ENCODE assay signal across 31 cellular contexts in the genomic region with DNA sequence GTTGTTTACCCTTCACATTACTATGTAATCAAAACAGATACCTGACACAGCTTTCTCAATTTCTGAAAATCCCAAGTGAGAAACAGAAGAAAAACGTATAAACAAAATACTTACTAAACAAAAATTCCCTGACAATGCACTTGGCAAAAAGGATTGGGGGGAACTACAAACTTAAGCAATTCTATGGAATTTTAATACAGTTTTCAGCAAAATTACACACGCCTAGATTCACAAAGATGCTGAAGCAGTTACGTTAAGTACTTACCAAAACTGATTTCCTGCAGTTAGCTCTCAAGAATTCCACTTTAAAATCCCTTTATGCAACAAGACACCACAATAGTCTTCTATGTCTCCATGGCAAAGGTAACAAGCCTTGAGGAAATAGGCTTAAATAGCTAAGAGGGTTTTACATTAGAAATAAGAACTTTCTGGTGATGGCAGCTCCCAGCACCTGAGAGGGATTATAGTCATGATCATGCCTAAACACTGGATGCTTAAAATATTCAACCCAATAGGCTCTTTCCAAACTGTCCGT. TPM values are rescaled to one million over a fixed set of nuclear protein-coding genes. Genes with fewer than 3 reads are reported as not detected.
A peak's percentile ranks its signal among the peaks of the same experiment; 100 is the strongest.
DNase-seq lines count a peak whose midpoint lies in the region; ATAC-seq and TF ChIP-seq lines count a peak whose summit lies in the region.
"Had no signal": no experiment of that assay in that cellular context is flagged by ENCODE, and none has a peak within 500 bp of the region (broad histone marks: within the 10 kb centered on the region; RNA-seq: fewer than 3 reads in every experiment).

No MANE protein-coding gene starts in this region.

- H3K4me3 Mint-ChIP-seq in endodermal cell (no peak overlapping the region), nephron progenitor cell (peak overlapping the region; percentile 6)
- H3K4me3 Mint-ChIP-seq in CD4-positive, alpha-beta T cell = no peak overlapping the region
- H3K4me3 Mint-ChIP-seq: activated CD4-positive, alpha-beta memory T cell treated with anti-CD3 and anti-CD28 coated beads, Interleukin-2, amount 10 ng/mL, durations not matched to agents 7 days and 5 days; activated naive CD4-positive, alpha-beta T cell treated with anti-CD3 and anti-CD28 coated beads, Interleukin-2, amount 50 U/mL, for 24 hours; CD4-positive, alpha-beta memory T cell; central memory CD8-positive, alpha-beta T cell; memory B cell; T-helper 1 cell treated with Interleukin-12 subunit alpha and Interleukin-12 subunit beta and Interleukin-4 antibody, amounts not matched to agents 30 μg/mL and 1 μg/mL, for 36 hours had no signal

- intact Hi-C loops in HCT116 (cut with micrococcal nuclease) = no loop called here
- intact Hi-C loops in CD4-positive, alpha-beta T cell (cut with DNase I, micrococcal nuclease) = no loop called here

- H2AFZ ChIP-seq in HCT116 (ENCODE audit: low read depth, low read length, poor library complexity, severe bottlenecking) (no peak overlapping the region), Karpas-422 (ENCODE audit: low read length) (no peak overlapping the region)

- ATAC-seq in HCT116 = no peak
- no peak for ATAC-seq in HG03108 (IDR thresholded peaks at IDR 0.05; ENCODE audit: unreplicated experiment)
- no peak for ATAC-seq in CD4-positive, alpha-beta T cell (ENCODE audit: poor library complexity)
- ATAC-seq: GM12878 had no signal

- no peak overlapping the region for H3K9ac ChIP-seq in HCT116 (ENCODE audit: low read length)
- no peak overlapping the region for H3K9ac ChIP-seq in Karpas-422 (ENCODE audit: low read length)
- no peak overlapping the region for H3K9ac ChIP-seq in endodermal cell (ENCODE audit: extremely low read depth, low read length, poor library complexity, severe bottlenecking)

- TF ChIP-seq CTCF in HCT116 (IDR thresholded peaks at IDR 0.05 in 2 of 3, conservative IDR thresholded peaks at IDR 0.05 in 1 of 3; ENCODE audit: borderline replicate concordance in 1 of 3, insufficient read depth in 1 of 3, low read depth in 2 of 3, low read length in 2 of 3) = no peak
- TF ChIP-seq CTCF in endodermal cell (conservative IDR thresholded peaks at IDR 0.05) = no peak
- TF ChIP-seq CTCF in nephron progenitor cell (IDR thresholded peaks at IDR 0.05) = no peak
- no peak for TF ChIP-seq CTCF in CD4-positive, alpha-beta T cell (IDR thresholded peaks at IDR 0.05)

- RAD21 ChIA-PET in HCT116 (lab: Charles Lee; ENCODE audit: low non-redundant PET in 1 of 2, low total read pairs in 2 of 2, uncharacterized antibody in 2 of 2, unreplicated experiment in 2 of 2) = no interaction called here

- H3K9me3 Mint-ChIP-seq in endodermal cell = no peaks in the 10 kb centered on the region
- no peaks in the 10 kb centered on the region for H3K9me3 Mint-ChIP-seq in nephron progenitor cell
- H3K9me3 Mint-ChIP-seq in CD4-positive, alpha-beta T cell = no peaks in the 10 kb centered on the region
- H3K9me3 Mint-ChIP-seq: activated CD4-positive, alpha-beta memory T cell treated with anti-CD3 and anti-CD28 coated beads, Interleukin-2, amount 10 ng/mL, durations not matched to agents 7 days and 5 days; activated naive CD4-positive, alpha-beta T cell treated with anti-CD3 and anti-CD28 coated beads, Interleukin-2, amount 50 U/mL, for 24 hours; activated T-helper 2 cell treated with anti-CD3 and anti-CD28 coated beads, Interferon-gamma antibody, Interleukin-2, Interleukin-4, amounts not matched to agents 10 μg/mL and 5 μg/mL and 100 μg/mL, durations not matched to agents 14 hours and 24 hours and 36 hours; CD4-positive, alpha-beta memory T cell; central memory CD8-positive, alpha-beta T cell; memory B cell; T-helper 1 cell treated with Interleukin-12 subunit alpha and Interleukin-12 subunit beta and Interleukin-4 antibody, amounts not matched to agents 30 μg/mL and 1 μg/mL, for 36 hours had no signal

- H3K79me2 ChIP-seq in HCT116 (ENCODE audit: insufficient read depth, low read length) (peaks cover 33% of the 10 kb centered on the region), Karpas-422 (ENCODE audit: low read length) (peaks cover 1% of the 10 kb centered on the region; the same call in 1 of the 2 replicates)

- H4K20me1 ChIP-seq in HCT116 (ENCODE audit: insufficient read depth) (peaks cover 5% of the 10 kb centered on the region; the same call in 1 of the 2 replicates), Karpas-422 (ENCODE audit: insufficient read depth, low read depth, low read length) (no peaks in the 10 kb centered on the region)

- no peak overlapping the region for H3K4me3 ChIP-seq in HCT116 (replicated peaks in 1 of 2; ENCODE audit: low read depth in 1 of 2, low read length in 2 of 2)
- H3K4me3 ChIP-seq in Karpas-422 (ENCODE audit: low read length) = no peak overlapping the region
- H3K4me3 ChIP-seq in endodermal cell (ENCODE audit: low read length) = no peak overlapping the region
- H3K4me3 ChIP-seq: GM12878, heart left ventricle, MG63, prostate gland, SK-N-MC, thoracic aorta, uterus had no signal

- peaks cover 38% of the 10 kb centered on the region for H3K36me3 Mint-ChIP-seq in endodermal cell (ENCODE audit: low read depth)
- peaks cover 37% of the 10 kb centered on the region for H3K36me3 Mint-ChIP-seq in nephron progenitor cell (ENCODE audit: low read depth)
- H3K36me3 Mint-ChIP-seq in CD4-positive, alpha-beta T cell (ENCODE audit: low read depth) = peaks cover 60% of the 10 kb centered on the region
- H3K36me3 Mint-ChIP-seq: activated naive CD4-positive, alpha-beta T cell treated with anti-CD3 and anti-CD28 coated beads, Interleukin-2, amount 50 U/mL, for 24 hours had no signal

- H3K27me3 ChIP-seq in HCT116 (ENCODE audit: insufficient read depth, low read length) = no peaks in the 10 kb centered on the region
- no peaks in the 10 kb centered on the region for H3K27me3 ChIP-seq in Karpas-422 (ENCODE audit: low read length)
- H3K27me3 ChIP-seq in endodermal cell (ENCODE audit: control insufficient read depth, insufficient read depth, low read length, poor library complexity, severe bottlenecking) = no peaks in the 10 kb centered on the region
- no peaks in the 10 kb centered on the region for H3K27me3 ChIP-seq in CD4-positive, alpha-beta T cell (ENCODE audit: control insufficient read depth, insufficient read depth, low read length)
- H3K27me3 ChIP-seq: heart left ventricle, MG63, neutrophil, uterus had no signal

- DNase-seq in HCT116 (ENCODE audit: low read depth, low spot score) (no peak), Karpas-422 (peak; percentile 45), endodermal cell (no peak), nephron progenitor cell (no peak), SHP77 (lab: John Stamatoyannopoulos, UW) (no peak)
- DNase-seq in CD4-positive, alpha-beta T cell = no peak
- DNase-seq: activated CD4-positive, alpha-beta memory T cell treated with anti-CD3 and anti-CD28 coated beads, Interleukin-2, amount 10 ng/mL, durations not matched to agents 7 days and 5 days; activated CD4-positive, alpha-beta T cell treated with anti-CD3 and anti-CD28 coated beads for 1 hour; activated CD8-positive, alpha-beta memory T cell treated with anti-CD3 and anti-CD28 coated beads, Interleukin-2, amount 50 U/mL, for 48 hours; CD4-positive, alpha-beta memory T cell; GOT3; heart left ventricle; MG63; NCI-H1105 treated with DMSO at 0.1 percent for 48 hours; NCI-H2029 treated with DMSO at 0.1 percent for 48 hours; NCI-H226; NCI-H748 treated with DMSO at 0.1 percent for 48 hours; RPMI8226; stimulated activated naive CD4-positive, alpha-beta T cell treated with Interleukin-2 at 50 U/mL for 16 hours; uterus had no signal

- no peak overlapping the region for H3K27ac ChIP-seq in HCT116 (ENCODE audit: low read depth, low read length)
- H3K27ac ChIP-seq in Karpas-422 (ENCODE audit: low read length) = no peak overlapping the region
- no peak overlapping the region for H3K27ac ChIP-seq in endodermal cell (ENCODE audit: low read depth, low read length)
- H3K27ac ChIP-seq in CD4-positive, alpha-beta T cell (ENCODE audit: low read depth, low read length) = no peak overlapping the region
- H3K27ac ChIP-seq: neutrophil, prostate gland, SK-N-MC, thoracic aorta, uterus had no signal

- no peak overlapping the region for H3K4me2 ChIP-seq in HCT116 (ENCODE audit: low read length)
- no peak overlapping the region for H3K4me2 ChIP-seq in Karpas-422 (ENCODE audit: low read depth, low read length, poor library complexity, severe bottlenecking)

- H3K27me3 Mint-ChIP-seq in endodermal cell (ENCODE audit: insufficient read depth) (no peaks in the 10 kb centered on the region), nephron progenitor cell (ENCODE audit: low read depth, poor library complexity) (peaks cover 4% of the 10 kb centered on the region)
- H3K27me3 Mint-ChIP-seq in CD4-positive, alpha-beta T cell = no peaks in the 10 kb centered on the region
- H3K27me3 Mint-ChIP-seq: activated CD4-positive, alpha-beta memory T cell treated with anti-CD3 and anti-CD28 coated beads, Interleukin-2, amount 10 ng/mL, durations not matched to agents 7 days and 5 days; activated naive CD4-positive, alpha-beta T cell treated with anti-CD3 and anti-CD28 coated beads, Interleukin-2, amount 50 U/mL, for 24 hours; CD4-positive, alpha-beta memory T cell; central memory CD8-positive, alpha-beta T cell; memory B cell had no signal

- H3K36me3 ChIP-seq in HCT116 (ENCODE audit: control insufficient read depth in 1 of 2, insufficient read depth in 2 of 2, low read length in 2 of 2) = peaks cover 10 to 28% of the 10 kb centered on the region in 2 experiments; a peak in 3 of 4 replicates
- peaks cover 5% of the 10 kb centered on the region; the same call in 1 of the 2 replicates for H3K36me3 ChIP-seq in Karpas-422 (ENCODE audit: insufficient read depth, low read length)
- peaks cover 52% of the 10 kb centered on the region for H3K36me3 ChIP-seq in endodermal cell (ENCODE audit: control insufficient read depth, insufficient read depth, low read length)
- H3K36me3 ChIP-seq: prostate gland, uterus had no signal

- H3K27ac Mint-ChIP-seq in endodermal cell (peak overlapping the region; percentile 97), nephron progenitor cell (peak overlapping the region; percentile 94)
- no peak overlapping the region for H3K27ac Mint-ChIP-seq in CD4-positive, alpha-beta T cell
- H3K27ac Mint-ChIP-seq: activated CD4-positive, alpha-beta memory T cell treated with anti-CD3 and anti-CD28 coated beads, Interleukin-2, amount 10 ng/mL, durations not matched to agents 7 days and 5 days; activated T-helper 2 cell treated with anti-CD3 and anti-CD28 coated beads, Interferon-gamma antibody, Interleukin-2, Interleukin-4, amounts not matched to agents 10 μg/mL and 5 μg/mL and 100 μg/mL, durations not matched to agents 14 hours and 24 hours and 36 hours; T-helper 1 cell treated with Interleukin-12 subunit alpha and Interleukin-12 subunit beta and Interleukin-4 antibody, amounts not matched to agents 30 μg/mL and 1 μg/mL, for 36 hours had no signal

- TF ChIP-seq RAD21 in HCT116 (IDR thresholded peaks at IDR 0.05; ENCODE audit: low read depth) = no peak

- H3K4me1 Mint-ChIP-seq in endodermal cell (peaks cover 69% of the 10 kb centered on the region), nephron progenitor cell (peaks cover 22% of the 10 kb centered on the region)
- H3K4me1 Mint-ChIP-seq in CD4-positive, alpha-beta T cell (ENCODE audit: low read depth) = peaks cover 22% of the 10 kb centered on the region
- H3K4me1 Mint-ChIP-seq: memory B cell had no signal

- no TSS peak for BruUV-seq in HCT116 (replicated peaks; lab: Mats Ljungman, UMichigan)

- WGBS in endodermal cell (ENCODE audit: insufficient coverage in 1 of 2, insufficient read length in 1 of 2), 2 experiments = 85 to 90% methylated on average over 3 to 4 of the region's 4 CpGs

- H3K9me3 ChIP-seq in HCT116 (ENCODE audit: control insufficient read depth in 1 of 2, insufficient read depth in 1 of 2, low read depth in 1 of 2, low read length in 2 of 2) = no peaks in the 10 kb centered on the region
- H3K9me3 ChIP-seq in Karpas-422 (ENCODE audit: low read length) = no peaks in the 10 kb centered on the region
- no peaks in the 10 kb centered on the region for H3K9me3 ChIP-seq in endodermal cell (ENCODE audit: control insufficient read depth, low read length)
- H3K9me3 ChIP-seq in CD4-positive, alpha-beta T cell (ENCODE audit: control insufficient read depth, low read length) = no peaks in the 10 kb centered on the region
- H3K9me3 ChIP-seq: heart left ventricle, MG63, neutrophil, prostate gland, thoracic aorta, uterus had no signal

- CTCF ChIA-PET in HCT116 (lab: Charles Lee) = interaction anchor here (1.3 kb wide), 1 partner anchor 29 kb away, joined by 3 read pairs; no protein-coding TSS in a partner anchor
- CTCF ChIA-PET in CD4-positive, alpha-beta T cell (lab: Charles Lee) = interaction anchor here (1.2 kb wide), 1 partner anchor 30 kb away, joined by 3 read pairs; no protein-coding TSS in a partner anchor

- H3K9me2 ChIP-seq in HCT116 (ENCODE audit: insufficient read depth) (no peaks in the 10 kb centered on the region), Karpas-422 (replicated peaks; ENCODE audit: insufficient read depth, low read length) (no peaks in the 10 kb centered on the region)

- no peak for TF ChIP-seq POLR2A in HCT116 (IDR thresholded peaks at IDR 0.05; ENCODE audit: borderline replicate concordance, extremely low read depth, insufficient read depth, insufficient read length)

- peaks cover 2 to 5% of the 10 kb centered on the region in 2 experiments; a peak in 3 of 4 replicates for H3K4me1 ChIP-seq in HCT116 (ENCODE audit: control insufficient read depth in 1 of 2, insufficient read depth in 2 of 2, low read length in 2 of 2)
- no peaks in the 10 kb centered on the region for H3K4me1 ChIP-seq in Karpas-422 (ENCODE audit: low read length)
- H3K4me1 ChIP-seq in endodermal cell (ENCODE audit: control insufficient read depth, insufficient read depth, low read length) = peaks cover 34% of the 10 kb centered on the region
- H3K4me1 ChIP-seq: prostate gland, uterus had no signal

- POLR2A ChIA-PET in HCT116 (lab: Charles Lee) = no interaction called here
- POLR2A ChIA-PET in CD4-positive, alpha-beta T cell (lab: Charles Lee) = no interaction called here

RNA-seq across cellular contexts. Expression of a gene that starts 10.8 kb away (rescaled TPM):
- total RNA-seq in HCT116 (2021; ENCODE audit: unreplicated experiment) (325 TPM), endodermal cell (100 to 1,000 TPM; 335 to 356 TPM)
- 640 and 848 TPM in 2 replicates for polyA plus RNA-seq in HCT116 (2012)
- 169 and 170 TPM in 2 replicates for total RNA-seq in Karpas-422 (2014; rRNA removed; shearing (Covaris generic); ENCODE audit: low replicate concordance)
- 358 TPM for polyA plus RNA-seq in endodermal cell (2013, experiment 1 of 2)
- polyA plus RNA-seq in endodermal cell (2013, experiment 2 of 2) = 283 TPM
- 100 to 1,000 TPM; 503 to 549 TPM for total RNA-seq in CD4-positive, alpha-beta T cell
